In the genomic region with DNA sequence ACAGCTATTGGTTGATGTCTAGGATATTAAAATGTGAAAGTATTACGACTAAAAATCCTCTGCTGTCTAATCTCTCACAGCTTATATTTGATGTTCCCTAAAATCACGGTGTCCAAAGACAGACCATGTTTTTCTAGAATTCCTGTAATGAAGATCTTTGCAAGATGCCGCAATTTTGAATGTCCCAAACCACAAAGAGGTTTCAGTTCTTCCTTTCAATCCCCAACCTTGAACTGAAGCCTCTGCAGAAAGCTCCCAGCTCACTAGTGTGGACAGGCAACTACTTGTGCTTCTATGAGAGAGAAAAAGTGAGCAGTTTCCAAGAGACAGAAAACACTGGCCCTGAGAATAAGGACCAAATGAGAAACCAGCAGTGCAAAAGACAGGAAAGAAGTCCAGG, we compare ENCODE assay signal across 23 cellular contexts.
"Had no signal": no experiment of that assay in that cellular context is flagged by ENCODE, and none has a peak within 500 bp of the region (broad histone marks: within the 10 kb centered on the region; RNA-seq: fewer than 3 reads in every experiment).

No MANE protein-coding gene starts in this region.

- H3K27me3 Mint-ChIP-seq: activated CD4-positive, alpha-beta T cell treated with anti-CD3 and anti-CD28 coated beads for 36 hours; activated naive CD8-positive, alpha-beta T cell; central memory CD8-positive, alpha-beta T cell; stimulated activated naive CD8-positive, alpha-beta T cell treated with anti-CD3 and anti-CD28 coated beads, Interleukin-15, Interleukin-2, amounts not matched to agents 100 ng/mL and 50 ng/mL, for 24 hours had no signal

- H3K4me1 ChIP-seq: right lobe of liver had no signal

- ATAC-seq: activated CD4-positive, alpha-beta T cell treated with anti-CD3 and anti-CD28 coated beads for 36 hours; esophagus mucosa; left cardiac atrium; left ventricle myocardium superior; right lobe of liver had no signal

- H3K9me3 Mint-ChIP-seq: dendritic cell treated with granulocyte-macrophage colony-stimulating factor and Interleukin-4, amounts not matched to agents 40 ng/mL and 50 ng/mL, for 4 days; stimulated activated naive CD8-positive, alpha-beta T cell treated with anti-CD3 and anti-CD28 coated beads, Interleukin-15, Interleukin-2, amounts not matched to agents 100 ng/mL and 50 ng/mL, for 24 hours had no signal

- DNase-seq: activated CD4-positive, alpha-beta T cell treated with anti-CD3 and anti-CD28 coated beads for 36 hours; activated CD4-positive, alpha-beta T cell treated with anti-CD3 and anti-CD28 coated beads, Interleukin-2, amount 50 U/mL, for 4 hours; activated CD4-positive, CD25-positive, alpha-beta regulatory T cell; activated CD8-positive, alpha-beta memory T cell treated with anti-CD3 and anti-CD28 coated beads for 24 hours; activated effector memory CD4-positive, alpha-beta T cell treated with Interleukin-2 at 50 U/mL for 16 hours; activated naive CD4-positive, alpha-beta T cell treated with Interleukin-2 at 50 U/mL for 16 hours; anterior cingulate cortex; endodermal cell; foreskin fibroblast; head of caudate nucleus; hippocampal formation; left cardiac atrium; left ventricle myocardium superior; right lobe of liver; stimulated activated CD4-positive, alpha-beta T cell treated with anti-CD3 and anti-CD28 coated beads, Interleukin-4, amount 100 ng/mL, for 1 hour; trophoblast cell had no signal

- H3K27ac Mint-ChIP-seq: activated CD4-positive, alpha-beta T cell treated with anti-CD3 and anti-CD28 coated beads for 36 hours; activated naive CD8-positive, alpha-beta T cell; dendritic cell treated with granulocyte-macrophage colony-stimulating factor and Interleukin-4, amounts not matched to agents 40 ng/mL and 50 ng/mL, for 4 days; endodermal cell; nephron; stimulated activated naive CD8-positive, alpha-beta T cell treated with anti-CD3 and anti-CD28 coated beads, Interleukin-15, Interleukin-2, amounts not matched to agents 100 ng/mL and 50 ng/mL, for 24 hours had no signal

- H3K36me3 Mint-ChIP-seq: activated naive CD8-positive, alpha-beta T cell had no signal

- H3K9me3 ChIP-seq: right lobe of liver, thoracic aorta had no signal

- H3K4me3 ChIP-seq: right lobe of liver, thoracic aorta had no signal

- H3K27ac ChIP-seq: right lobe of liver, thoracic aorta had no signal

- H3K4me1 Mint-ChIP-seq: activated CD4-positive, alpha-beta T cell treated with anti-CD3 and anti-CD28 coated beads for 36 hours; central memory CD8-positive, alpha-beta T cell; endodermal cell had no signal

- H3K4me3 Mint-ChIP-seq: activated CD4-positive, alpha-beta T cell treated with anti-CD3 and anti-CD28 coated beads for 36 hours; activated naive CD8-positive, alpha-beta T cell; central memory CD8-positive, alpha-beta T cell; dendritic cell treated with granulocyte-macrophage colony-stimulating factor and Interleukin-4, amounts not matched to agents 40 ng/mL and 50 ng/mL, for 4 days; endodermal cell; nephron; stimulated activated naive CD8-positive, alpha-beta T cell treated with anti-CD3 and anti-CD28 coated beads, Interleukin-15, Interleukin-2, amounts not matched to agents 100 ng/mL and 50 ng/mL, for 24 hours had no signal

- H3K36me3 ChIP-seq: right lobe of liver, thoracic aorta had no signal
